Comparison of ENCODE assay signal across 23 cellular contexts in the genomic region with DNA sequence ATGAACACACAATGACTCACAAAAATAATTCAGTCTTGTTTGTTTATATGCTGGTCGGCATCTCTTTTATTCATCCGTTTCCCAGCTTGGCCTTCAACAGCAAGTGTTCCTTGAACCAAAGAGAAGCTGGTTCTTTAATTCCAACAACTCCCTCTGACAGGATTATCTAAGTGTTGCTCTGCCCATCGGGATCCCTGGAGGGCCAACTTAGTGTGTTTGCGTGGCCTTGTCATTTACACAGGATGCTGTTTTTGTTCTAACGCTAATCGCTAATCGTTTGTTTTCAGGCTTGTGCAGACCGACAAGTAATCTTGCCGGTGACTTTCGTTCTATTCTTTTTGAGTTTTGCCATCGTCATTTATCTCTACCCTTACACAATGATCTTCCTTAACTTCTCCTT.
DNase-seq lines count a peak whose midpoint lies in the region; ATAC-seq, FAIRE-seq and TF ChIP-seq lines count a peak whose summit lies in the region.
"Had no signal": no experiment of that assay in that cellular context is flagged by ENCODE, and none has a peak within 500 bp of the region (broad histone marks: within the 10 kb centered on the region; RNA-seq: fewer than 3 reads in every experiment).

No MANE protein-coding gene starts in this region.

- no peak overlapping the region for H2BK15ac ChIP-seq in H1 (ENCODE audit: low read length)

- H3K27ac ChIP-seq in H1 (ENCODE audit: low read depth, low read length), result no peak overlapping the region
- H3K27ac ChIP-seq: 22Rv1, SK-N-MC had no signal

- H2BK12ac ChIP-seq in H1 (ENCODE audit: low read depth, low read length), result no peak overlapping the region

- H3K79me1 ChIP-seq in H1 (ENCODE audit: low read depth, low read length), result no peaks in the 10 kb centered on the region

- no peak overlapping the region for H4K5ac ChIP-seq in H1 (ENCODE audit: insufficient read length, low read depth, low read length)

- ATAC-seq in HG03135 (IDR thresholded peaks at IDR 0.05; ENCODE audit: unreplicated experiment) (no peak), HG02870 (IDR thresholded peaks at IDR 0.05; ENCODE audit: unreplicated experiment) (no peak)
- ATAC-seq in stimulated activated naive B cell treated with anti-CD40 and anti-IgM and Interleukin-4, amounts not matched to agents 10 μg/mL and 1 μg/mL and 100 μg/mL, for 72 hours (replicated peaks), result no peak
- ATAC-seq: CD8-positive, alpha-beta T cell had no signal

- no peak overlapping the region for H2BK120ac ChIP-seq in H1 (replicated peaks; ENCODE audit: low read depth, low read length)

- TF ChIP-seq POLR2A in H1 (IDR thresholded peaks at IDR 0.05; ENCODE audit: control extremely low read depth in 1 of 2, low read depth in 2 of 2, low read length in 2 of 2), result no peak

- 90% methylated on average over 11 of the region's 11 CpGs; no CpG with 5 or more reads in 1 of the 2 experiments for WGBS in H1 (ENCODE audit: extremely low coverage in 1 of 2, insufficient coverage in 1 of 2, insufficient read length in 1 of 2, insufficient replicate concordance in 2 of 2, low coverage in 1 of 2, low lambda C conversion rate in 2 of 2, missing lambda C conversion rate in 1 of 2), 2 experiments

- CTCF ChIA-PET in H1 (lab: Charles Lee; ENCODE audit: partially characterized antibody), result interaction anchor here (0.6 kb wide), 1 partner anchor 9 kb away, joined by 3 read pairs; no protein-coding TSS in a partner anchor

- H2BK5ac ChIP-seq in H1 (ENCODE audit: low read depth, low read length), result no peak overlapping the region

- H2AFZ ChIP-seq in H1 (ENCODE audit: low read length), result 0 out of 2 replicates have a peak overlapping the region, but pooled peaks have one; percentile 6

- H3K4me1 Mint-ChIP-seq in activated naive CD4-positive, alpha-beta T cell treated with anti-CD3 and anti-CD28 coated beads, Interleukin-2, amount 50 U/mL, for 24 hours, result no peaks in the 10 kb centered on the region
- no peaks in the 10 kb centered on the region for H3K4me1 Mint-ChIP-seq in stimulated activated naive B cell treated with anti-CD40 and anti-IgM and Interleukin-4, amounts not matched to agents 10 μg/mL and 1 μg/mL and 100 μg/mL, for 72 hours
- H3K4me1 Mint-ChIP-seq: B cell had no signal

- no peak for TF ChIP-seq RAD21 in H1 (IDR thresholded peaks at IDR 0.05 in 1 of 2, conservative IDR thresholded peaks at IDR 0.05 in 1 of 2; ENCODE audit: low read depth in 2 of 2, low read length in 2 of 2)

- H3K23me2 ChIP-seq in H1 (ENCODE audit: low read depth, low read length), result no peaks in the 10 kb centered on the region

- no peak for DNase-seq in activated naive CD4-positive, alpha-beta T cell treated with anti-CD3 and anti-CD28 coated beads, Interleukin-2, amount 50 U/mL, for 16 hours
- DNase-seq in H1 (ENCODE audit: low read depth in 1 of 2, low spot score in 2 of 2) (no peak), foreskin fibroblast (peak; percentile 13 to 45)
- DNase-seq in stimulated activated naive B cell treated with anti-CD40 and anti-IgM and Interleukin-4, amounts not matched to agents 10 μg/mL and 1 μg/mL and 100 μg/mL, for 72 hours, result no peak
- DNase-seq: Caco-2; CD8-positive, alpha-beta T cell; DMS79 treated with DMSO at 0.1 percent for 48 hours; KBM-7; MM.1S; NCI-H2029; NCI-H446; NCI-H526 treated with DMSO at 0.1 percent for 48 hours; SIG-M5 had no signal

- H3K4me3 Mint-ChIP-seq in activated naive CD4-positive, alpha-beta T cell treated with anti-CD3 and anti-CD28 coated beads, Interleukin-2, amount 50 U/mL, for 24 hours, result no peak overlapping the region
- H3K4me3 Mint-ChIP-seq in stimulated activated naive B cell treated with anti-CD40 and anti-IgM and Interleukin-4, amounts not matched to agents 10 μg/mL and 1 μg/mL and 100 μg/mL, for 72 hours, result no peak overlapping the region
- H3K4me3 Mint-ChIP-seq: B cell; CD8-positive, alpha-beta T cell had no signal

- no peak overlapping the region for H2BK20ac ChIP-seq in H1 (ENCODE audit: low read length)

- peaks cover 13% of the 10 kb centered on the region for H3K27me3 Mint-ChIP-seq in activated naive CD4-positive, alpha-beta T cell treated with anti-CD3 and anti-CD28 coated beads, Interleukin-2, amount 50 U/mL, for 24 hours
- H3K27me3 Mint-ChIP-seq in stimulated activated naive B cell treated with anti-CD40 and anti-IgM and Interleukin-4, amounts not matched to agents 10 μg/mL and 1 μg/mL and 100 μg/mL, for 72 hours, result peaks cover 22 to 34% of the 10 kb centered on the region in 2 donors

- H3K18ac ChIP-seq in H1 (ENCODE audit: extremely low read depth, low read length), result no peak overlapping the region

- no peaks in the 10 kb centered on the region for H4K20me1 ChIP-seq in H1 (replicated peaks in 1 of 2; ENCODE audit: control insufficient read depth in 1 of 2, insufficient read depth in 2 of 2, low read length in 2 of 2)

- H3K79me2 ChIP-seq in H1 (ENCODE audit: control insufficient read depth in 1 of 2, insufficient read depth in 2 of 2, low read length in 2 of 2), result no peaks in the 10 kb centered on the region

- H3K36me3 ChIP-seq in H1 (ENCODE audit: control insufficient read depth in 2 of 4, insufficient read depth in 4 of 4, low read length in 3 of 4), result no peaks in the 10 kb centered on the region

- H3K9ac ChIP-seq in H1 (replicated peaks in 1 of 4; ENCODE audit: extremely low read depth in 1 of 4, low read depth in 3 of 4, low read length in 3 of 4), result no peak overlapping the region

- no peak overlapping the region for H3K4ac ChIP-seq in H1 (replicated peaks; ENCODE audit: insufficient read length, low read depth, low read length)

- no peaks in the 10 kb centered on the region for H3K9me3 Mint-ChIP-seq in activated naive CD4-positive, alpha-beta T cell treated with anti-CD3 and anti-CD28 coated beads, Interleukin-2, amount 50 U/mL, for 24 hours
- no peaks in the 10 kb centered on the region for H3K9me3 Mint-ChIP-seq in stimulated activated naive B cell treated with anti-CD40 and anti-IgM and Interleukin-4, amounts not matched to agents 10 μg/mL and 1 μg/mL and 100 μg/mL, for 72 hours
- H3K9me3 Mint-ChIP-seq: CD8-positive, alpha-beta T cell had no signal

- H3K14ac ChIP-seq in H1 (ENCODE audit: insufficient read length), result no peak overlapping the region

- H3K27ac Mint-ChIP-seq in activated naive CD4-positive, alpha-beta T cell treated with anti-CD3 and anti-CD28 coated beads, Interleukin-2, amount 50 U/mL, for 24 hours, result peak overlapping the region; percentile 26
- H3K27ac Mint-ChIP-seq in stimulated activated naive B cell treated with anti-CD40 and anti-IgM and Interleukin-4, amounts not matched to agents 10 μg/mL and 1 μg/mL and 100 μg/mL, for 72 hours, result no peak overlapping the region
- H3K27ac Mint-ChIP-seq: B cell; CD8-positive, alpha-beta T cell had no signal

- no peak overlapping the region for H3K23ac ChIP-seq in H1 (ENCODE audit: insufficient read length)

- H2AK5ac ChIP-seq in H1 (ENCODE audit: low read depth, low read length), result no peak overlapping the region

- FAIRE-seq in H1 (lab: Jason Lieb, UNC), result no peak
- FAIRE-seq: GM19239, H54, HTR-8/SVneo, RCC 7860 had no signal

- POLR2A ChIA-PET in H1 (lab: Charles Lee; ENCODE audit: partially characterized antibody), result no interaction called here

- H4K91ac ChIP-seq in H1 (replicated peaks; ENCODE audit: insufficient read length, low read length), result no peak overlapping the region

- TF ChIP-seq EP300 in H1 (IDR thresholded peaks at IDR 0.05; ENCODE audit: borderline replicate concordance in 1 of 2, low read depth in 2 of 2, low read length in 2 of 2), result no peak

- H3K4me2 ChIP-seq in H1 (ENCODE audit: insufficient read depth in 1 of 2, low read depth in 2 of 2, low read length in 2 of 2), result no peak overlapping the region

- H3K56ac ChIP-seq in H1 (replicated peaks; ENCODE audit: insufficient read length, low read depth, low read length), result no peak overlapping the region

- H3K9me3 ChIP-seq in H1 (ENCODE audit: insufficient read depth in 2 of 2, low read depth in 1 of 2, low read length in 1 of 2), result no peaks in the 10 kb centered on the region
- H3K9me3 ChIP-seq: Caco-2 had no signal

- H4K8ac ChIP-seq in H1 (ENCODE audit: extremely low read depth, insufficient read depth, low read length), result no peak overlapping the region

- H3K36me3 Mint-ChIP-seq in activated naive CD4-positive, alpha-beta T cell treated with anti-CD3 and anti-CD28 coated beads, Interleukin-2, amount 50 U/mL, for 24 hours, result no peaks in the 10 kb centered on the region
- no peaks in the 10 kb centered on the region for H3K36me3 Mint-ChIP-seq in stimulated activated naive B cell treated with anti-CD40 and anti-IgM and Interleukin-4, amounts not matched to agents 10 μg/mL and 1 μg/mL and 100 μg/mL, for 72 hours
- H3K36me3 Mint-ChIP-seq: CD8-positive, alpha-beta T cell had no signal

- H3K4me1 ChIP-seq in H1 (replicated peaks in 1 of 4; ENCODE audit: control insufficient read depth in 3 of 4, insufficient read depth in 4 of 4, low read length in 3 of 4), result peaks cover 0 to 3% (median 0%) of the 10 kb centered on the region in 4 experiments; a peak in 2 of 7 replicates
- H3K4me1 ChIP-seq: Caco-2 had no signal

- H3K4me3 ChIP-seq in H1 (ENCODE audit: extremely low read depth in 1 of 4, insufficient read depth in 2 of 4, low read depth in 3 of 4, low read length in 4 of 4), result no peak overlapping the region
- H3K4me3 ChIP-seq in foreskin fibroblast (ENCODE audit: low read depth in 1 of 2, low read length in 2 of 2), result no peak overlapping the region
- H3K4me3 ChIP-seq: SK-N-MC had no signal

- TF ChIP-seq CTCF in H1 (IDR thresholded peaks at IDR 0.05; ENCODE audit: control extremely low read depth in 1 of 3, insufficient read depth in 1 of 3, low read depth in 1 of 3, low read length in 3 of 3) (no peak), foreskin fibroblast (IDR thresholded peaks at IDR 0.05; ENCODE audit: low read depth, low read length) (no peak)

- H3K27me3 ChIP-seq in H1 (replicated peaks in 1 of 4; ENCODE audit: control insufficient read depth in 3 of 4, extremely low read depth in 1 of 4, insufficient read depth in 3 of 4, low read length in 3 of 4), result no peaks in the 10 kb centered on the region

TF ChIP-seq in H1, 55 proteins besides CTCF, POLR2A, EP300 and RAD21 (continues in another document):
- TF ChIP-seq GABPA (IDR thresholded peaks at IDR 0.05; ENCODE audit: borderline replicate concordance, insufficient read depth, low read length) (no peak), CBX5 (IDR thresholded peaks at IDR 0.05; ENCODE audit: low read depth, low read length) (no peak), SIX5 (IDR thresholded peaks at IDR 0.05; ENCODE audit: low read depth, low read length) (no peak), HDAC6 (IDR thresholded peaks at IDR 0.05; ENCODE audit: low read depth, low read length) (no peak), JUN (IDR thresholded peaks at IDR 0.05; ENCODE audit: low read depth, low read length) (no peak), CTBP2 (IDR thresholded peaks at IDR 0.05; ENCODE audit: borderline replicate concordance, insufficient read depth, insufficient read length, low read length) (no peak), EZH2 (IDR thresholded peaks at IDR 0.05; ENCODE audit: low read depth, low read length, severe bottlenecking) (no peak), SP4 (IDR thresholded peaks at IDR 0.05; ENCODE audit: low read length) (no peak)
- TF ChIP-seq, protein P1, sequence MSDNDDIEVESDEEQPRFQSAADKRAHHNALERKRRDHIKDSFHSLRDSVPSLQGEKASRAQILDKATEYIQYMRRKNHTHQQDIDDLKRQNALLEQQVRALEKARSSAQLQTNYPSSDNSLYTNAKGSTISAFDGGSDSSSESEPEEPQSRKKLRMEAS (IDR thresholded peaks at IDR 0.05), result no peak

Comparison
In these comparisons a context has a peak if more than half of its experiments do, and no peak if none do; other contexts are left out.
1. DNase-seq: peak in foreskin fibroblast (2 of 2); none in activated naive CD4-positive, alpha-beta T cell treated with anti-CD3 and anti-CD28 coated beads, Interleukin-2, amount 50 U/mL, for 16 hours (single experiment), H1 (0 of 2) and stimulated activated naive B cell treated with anti-CD40 and anti-IgM and Interleukin-4, amounts not matched to agents 10 μg/mL and 1 μg/mL and 100 μg/mL, for 72 hours (single experiment).